In the genomic region with DNA sequence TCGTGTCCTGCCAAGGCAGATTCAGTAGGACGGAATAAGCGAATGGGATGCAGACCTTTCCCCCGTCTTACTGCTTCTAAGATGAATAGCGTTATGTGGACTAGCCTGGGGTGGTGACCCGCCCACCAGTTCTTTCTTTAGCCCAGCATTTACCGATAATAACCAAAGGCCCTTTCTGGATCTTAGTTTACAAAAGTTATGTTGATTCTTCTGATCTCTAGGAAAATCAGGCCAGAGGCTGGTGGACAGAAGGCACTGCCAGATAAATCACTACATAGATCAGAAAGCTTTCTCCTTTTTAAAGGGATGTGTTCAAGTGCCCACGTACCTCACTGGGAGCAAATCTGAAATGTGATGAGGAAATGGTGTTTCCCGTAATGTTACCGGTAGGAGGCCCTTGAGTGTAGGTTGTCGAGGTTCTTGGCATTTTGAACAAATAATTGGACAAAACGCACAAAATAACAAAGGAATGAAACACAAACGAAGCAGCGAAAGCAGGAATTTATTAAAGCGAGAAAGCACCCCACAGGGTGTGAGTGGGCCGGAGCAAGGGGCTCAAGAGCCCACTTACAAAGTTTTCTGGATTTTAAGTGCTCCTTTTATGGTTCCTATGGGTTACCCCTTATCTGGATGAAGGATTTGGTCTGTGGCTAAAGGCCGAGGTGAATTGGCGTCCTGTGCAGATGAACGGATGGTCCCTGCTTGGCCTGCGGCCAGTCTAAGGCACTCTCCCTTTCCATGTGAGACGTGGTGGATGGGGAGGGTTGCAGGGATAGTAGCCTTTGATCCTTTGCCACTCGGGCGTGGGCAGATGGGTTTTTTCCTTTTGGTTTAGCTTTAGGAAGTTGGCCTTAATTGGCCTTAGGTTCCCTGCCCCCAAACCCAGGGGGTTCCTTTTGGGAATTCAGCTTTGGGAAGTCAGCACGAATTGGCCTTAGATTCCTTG, we compare ENCODE assay signal across 8 cellular contexts.
DNase-seq lines count a peak whose midpoint lies in the region; TF ChIP-seq lines count a peak whose summit lies in the region.

No MANE protein-coding gene starts in this region.

- H4K20me1 ChIP-seq in BLaER1 = peaks cover 59% of the 10 kb centered on the region

- H3K9me3 ChIP-seq in BLaER1 = no peaks in the 10 kb centered on the region
- H3K9me3 ChIP-seq in HAP-1 = no peaks in the 10 kb centered on the region
- no peaks in the 10 kb centered on the region for H3K9me3 ChIP-seq in WERI-Rb-1 (ENCODE audit: severe bottlenecking)

- H3K27me3 ChIP-seq in BLaER1 = no peaks in the 10 kb centered on the region
- H3K27me3 ChIP-seq in HAP-1 (ENCODE audit: low read depth) = no peaks in the 10 kb centered on the region
- H3K27me3 ChIP-seq in WERI-Rb-1 (ENCODE audit: insufficient read depth, low read depth, severe bottlenecking) = no peaks in the 10 kb centered on the region

- no peak for TF ChIP-seq CTCF in WERI-Rb-1 (IDR thresholded peaks at IDR 0.05; ENCODE audit: low read depth, low read length)

- peak overlapping the region; percentile 96 for H3K9ac ChIP-seq in BLaER1

- H3K36me3 ChIP-seq in BLaER1 (peaks cover 12% of the 10 kb centered on the region), HAP-1 (replicated peaks) (no peaks in the 10 kb centered on the region), WERI-Rb-1 (peaks cover 19% of the 10 kb centered on the region)

- H3K4me2 ChIP-seq in BLaER1 = peak overlapping the region; percentile 98

- peak overlapping the region; percentile 91 for H3K27ac ChIP-seq in BLaER1
- peak overlapping the region; percentile 91 for H3K27ac ChIP-seq in WERI-Rb-1

- H3K4me1 ChIP-seq in BLaER1 (peaks cover 71% of the 10 kb centered on the region), HAP-1 (peaks cover 33% of the 10 kb centered on the region)

- peak; percentile 60 to 64 for DNase-seq in HAP-1 (ENCODE audit: low spot score in 2 of 2)
- no peak for DNase-seq in WERI-Rb-1
- peak; percentile 22 for DNase-seq in foreskin melanocyte
- no peak for DNase-seq in skeletal muscle cell (ENCODE audit: low read depth)
- no peak for DNase-seq in NCI-H345 (lab: John Stamatoyannopoulos, UW)
- no peak for DNase-seq in NK-92 (lab: John Stamatoyannopoulos, UW; ENCODE audit: unreplicated experiment)
- no peak for DNase-seq in posterior cingulate gyrus

- in situ Hi-C loops in HAP-1 (cut with MboI; ENCODE audit: low sequenced_read_pairs) = loop anchor here (25.0 kb wide), 1 partner anchor 934 kb away; a partner anchor contains a TSS

- intact Hi-C loops in posterior cingulate gyrus (cut with DNase I) = loop anchor here (5.0 kb wide), 1 partner anchor 56 kb away; a partner anchor contains a TSS

- H3K4me3 ChIP-seq in BLaER1 = peak overlapping the region; percentile 94
- peak overlapping the region; percentile 97 for H3K4me3 ChIP-seq in HAP-1
- peak overlapping the region; percentile 74 for H3K4me3 ChIP-seq in WERI-Rb-1 (ENCODE audit: low read depth, low read length)
- peak overlapping the region; percentile 80 for H3K4me3 ChIP-seq in skeletal muscle cell (ENCODE audit: low read depth, low read length)

Comparison
In these comparisons a context has a peak if more than half of its experiments do, and no peak if none do; other contexts are left out.
1. DNase-seq: peak in HAP-1 (2 of 2) and foreskin melanocyte (single experiment); none in WERI-Rb-1 (single experiment), skeletal muscle cell (single experiment), NCI-H345 (single experiment), NK-92 (single experiment) and posterior cingulate gyrus (0 of 10).
2. Peak in every context shown above with its lines, with median percentiles within 50 percentile points of each other: H3K4me3 ChIP-seq.